22 cellular contexts compared by ENCODE assay signal in genomic region chr18:3492166-3492565, GRCh38. TPM values are rescaled to one million over a fixed set of nuclear protein-coding genes. Genes with fewer than 3 reads are reported as not detected.
DNase-seq lines count a peak whose midpoint lies in the region; ATAC-seq lines count a peak whose summit lies in the region.
"Had no signal": no experiment of that assay in that cellular context is flagged by ENCODE, and none has a peak within 500 bp of the region (broad histone marks: within the 10 kb centered on the region; RNA-seq: fewer than 3 reads in every experiment).

No MANE protein-coding gene starts in this region.

- H3K36me3 ChIP-seq in Karpas-422 (ENCODE audit: insufficient read depth, low read length): no peaks in the 10 kb centered on the region
- H3K36me3 ChIP-seq: BLaER1 had no signal

- H3K4me3 ChIP-seq in Karpas-422 (ENCODE audit: low read length): no peak overlapping the region
- H3K4me3 ChIP-seq: BLaER1, PC-9 had no signal

- no peak overlapping the region for H3K9ac ChIP-seq in Karpas-422 (ENCODE audit: low read length)
- H3K9ac ChIP-seq: BLaER1 had no signal

- no peaks in the 10 kb centered on the region for H4K20me1 ChIP-seq in Karpas-422 (ENCODE audit: insufficient read depth, low read depth, low read length)
- H4K20me1 ChIP-seq: BLaER1 had no signal

- DNase-seq in DMS53 (lab: John Stamatoyannopoulos, UW): peak; percentile 42
- DNase-seq in DMS53 treated with DMSO at 0.1 percent for 48 hours (lab: John Stamatoyannopoulos, UW; ENCODE audit: unreplicated experiment): no peak
- no peak for DNase-seq in Karpas-422
- DNase-seq in kidney tubule cell (ENCODE audit: low spot score): peak; percentile 60
- DNase-seq in SHP77 (lab: John Stamatoyannopoulos, UW): no peak
- DNase-seq: CD4-positive, CD25-positive, alpha-beta regulatory T cell; GF-D8; HCEC 1CT; Kasumi-1; NCI-H1092 treated with DMSO at 0.1 percent for 48 hours; NCI-H1436; NCI-H187 treated with DMSO at 0.1 percent for 48 hours; NCI-H524; NCI-H748 treated with DMSO at 0.1 percent for 48 hours; NK-92 treated with Interleukin-12 subunit alpha and Interleukin-12 subunit beta, amount 100 ng/mL, for 24 hours; PC-9; Right ventricle myocardium superior; RPMI8226 had no signal

- H3K4me1 ChIP-seq in Karpas-422 (ENCODE audit: low read length): peaks cover 72% of the 10 kb centered on the region

- no peak for ATAC-seq in HG03439 (IDR thresholded peaks at IDR 0.05; ENCODE audit: unreplicated experiment)
- ATAC-seq in HG03139 (IDR thresholded peaks at IDR 0.05; ENCODE audit: unreplicated experiment): no peak

- H3K4me2 ChIP-seq in Karpas-422 (ENCODE audit: low read depth, low read length, poor library complexity, severe bottlenecking): no peak overlapping the region
- H3K4me2 ChIP-seq: BLaER1, PC-9 had no signal

- peak overlapping the region; percentile 99 for H3K27ac ChIP-seq in Karpas-422 (ENCODE audit: low read length)
- H3K27ac ChIP-seq: 22Rv1, BLaER1, PC-9 had no signal

- no peak overlapping the region for H2AFZ ChIP-seq in Karpas-422 (ENCODE audit: low read length)
- H2AFZ ChIP-seq: PC-9 had no signal

- H3K79me2 ChIP-seq in Karpas-422 (ENCODE audit: low read length): no peaks in the 10 kb centered on the region

- H3K9me2 ChIP-seq in Karpas-422 (replicated peaks; ENCODE audit: insufficient read depth, low read length): no peaks in the 10 kb centered on the region

- H3K9me3 ChIP-seq in Karpas-422 (ENCODE audit: low read length): no peaks in the 10 kb centered on the region
- H3K9me3 ChIP-seq: BLaER1 had no signal

- H3K27me3 ChIP-seq in Karpas-422 (ENCODE audit: low read length): no peaks in the 10 kb centered on the region
- H3K27me3 ChIP-seq: BLaER1 had no signal

RNA-seq across cellular contexts. Expression of gene TGIF1, which starts 42.2 kb away (rescaled TPM):
- total RNA-seq in Karpas-422 (2014; rRNA removed; shearing (Covaris generic); ENCODE audit: low replicate concordance): 82.6 and 110 TPM in 2 replicates

Comparison
In these comparisons a context has a peak if more than half of its experiments do, and no peak if none do; other contexts are left out.
1. DNase-seq: peak in DMS53 (single experiment) and kidney tubule cell (single experiment); none in DMS53 treated with DMSO at 0.1 percent for 48 hours (single experiment), Karpas-422 (single experiment) and SHP77 (0 of 2).